ENCODE assay signal across 1 cellular context in genomic region chr1:36390411-36390810, GRCh38.
TF ChIP-seq lines count a peak whose summit lies in the region.

No MANE protein-coding gene starts in this region.

TF ChIP-seq in GM23338, 12 proteins besides CTCF, POLR2A, EP300 and RAD21 (continued from another document):
- TF ChIP-seq, protein P1, sequence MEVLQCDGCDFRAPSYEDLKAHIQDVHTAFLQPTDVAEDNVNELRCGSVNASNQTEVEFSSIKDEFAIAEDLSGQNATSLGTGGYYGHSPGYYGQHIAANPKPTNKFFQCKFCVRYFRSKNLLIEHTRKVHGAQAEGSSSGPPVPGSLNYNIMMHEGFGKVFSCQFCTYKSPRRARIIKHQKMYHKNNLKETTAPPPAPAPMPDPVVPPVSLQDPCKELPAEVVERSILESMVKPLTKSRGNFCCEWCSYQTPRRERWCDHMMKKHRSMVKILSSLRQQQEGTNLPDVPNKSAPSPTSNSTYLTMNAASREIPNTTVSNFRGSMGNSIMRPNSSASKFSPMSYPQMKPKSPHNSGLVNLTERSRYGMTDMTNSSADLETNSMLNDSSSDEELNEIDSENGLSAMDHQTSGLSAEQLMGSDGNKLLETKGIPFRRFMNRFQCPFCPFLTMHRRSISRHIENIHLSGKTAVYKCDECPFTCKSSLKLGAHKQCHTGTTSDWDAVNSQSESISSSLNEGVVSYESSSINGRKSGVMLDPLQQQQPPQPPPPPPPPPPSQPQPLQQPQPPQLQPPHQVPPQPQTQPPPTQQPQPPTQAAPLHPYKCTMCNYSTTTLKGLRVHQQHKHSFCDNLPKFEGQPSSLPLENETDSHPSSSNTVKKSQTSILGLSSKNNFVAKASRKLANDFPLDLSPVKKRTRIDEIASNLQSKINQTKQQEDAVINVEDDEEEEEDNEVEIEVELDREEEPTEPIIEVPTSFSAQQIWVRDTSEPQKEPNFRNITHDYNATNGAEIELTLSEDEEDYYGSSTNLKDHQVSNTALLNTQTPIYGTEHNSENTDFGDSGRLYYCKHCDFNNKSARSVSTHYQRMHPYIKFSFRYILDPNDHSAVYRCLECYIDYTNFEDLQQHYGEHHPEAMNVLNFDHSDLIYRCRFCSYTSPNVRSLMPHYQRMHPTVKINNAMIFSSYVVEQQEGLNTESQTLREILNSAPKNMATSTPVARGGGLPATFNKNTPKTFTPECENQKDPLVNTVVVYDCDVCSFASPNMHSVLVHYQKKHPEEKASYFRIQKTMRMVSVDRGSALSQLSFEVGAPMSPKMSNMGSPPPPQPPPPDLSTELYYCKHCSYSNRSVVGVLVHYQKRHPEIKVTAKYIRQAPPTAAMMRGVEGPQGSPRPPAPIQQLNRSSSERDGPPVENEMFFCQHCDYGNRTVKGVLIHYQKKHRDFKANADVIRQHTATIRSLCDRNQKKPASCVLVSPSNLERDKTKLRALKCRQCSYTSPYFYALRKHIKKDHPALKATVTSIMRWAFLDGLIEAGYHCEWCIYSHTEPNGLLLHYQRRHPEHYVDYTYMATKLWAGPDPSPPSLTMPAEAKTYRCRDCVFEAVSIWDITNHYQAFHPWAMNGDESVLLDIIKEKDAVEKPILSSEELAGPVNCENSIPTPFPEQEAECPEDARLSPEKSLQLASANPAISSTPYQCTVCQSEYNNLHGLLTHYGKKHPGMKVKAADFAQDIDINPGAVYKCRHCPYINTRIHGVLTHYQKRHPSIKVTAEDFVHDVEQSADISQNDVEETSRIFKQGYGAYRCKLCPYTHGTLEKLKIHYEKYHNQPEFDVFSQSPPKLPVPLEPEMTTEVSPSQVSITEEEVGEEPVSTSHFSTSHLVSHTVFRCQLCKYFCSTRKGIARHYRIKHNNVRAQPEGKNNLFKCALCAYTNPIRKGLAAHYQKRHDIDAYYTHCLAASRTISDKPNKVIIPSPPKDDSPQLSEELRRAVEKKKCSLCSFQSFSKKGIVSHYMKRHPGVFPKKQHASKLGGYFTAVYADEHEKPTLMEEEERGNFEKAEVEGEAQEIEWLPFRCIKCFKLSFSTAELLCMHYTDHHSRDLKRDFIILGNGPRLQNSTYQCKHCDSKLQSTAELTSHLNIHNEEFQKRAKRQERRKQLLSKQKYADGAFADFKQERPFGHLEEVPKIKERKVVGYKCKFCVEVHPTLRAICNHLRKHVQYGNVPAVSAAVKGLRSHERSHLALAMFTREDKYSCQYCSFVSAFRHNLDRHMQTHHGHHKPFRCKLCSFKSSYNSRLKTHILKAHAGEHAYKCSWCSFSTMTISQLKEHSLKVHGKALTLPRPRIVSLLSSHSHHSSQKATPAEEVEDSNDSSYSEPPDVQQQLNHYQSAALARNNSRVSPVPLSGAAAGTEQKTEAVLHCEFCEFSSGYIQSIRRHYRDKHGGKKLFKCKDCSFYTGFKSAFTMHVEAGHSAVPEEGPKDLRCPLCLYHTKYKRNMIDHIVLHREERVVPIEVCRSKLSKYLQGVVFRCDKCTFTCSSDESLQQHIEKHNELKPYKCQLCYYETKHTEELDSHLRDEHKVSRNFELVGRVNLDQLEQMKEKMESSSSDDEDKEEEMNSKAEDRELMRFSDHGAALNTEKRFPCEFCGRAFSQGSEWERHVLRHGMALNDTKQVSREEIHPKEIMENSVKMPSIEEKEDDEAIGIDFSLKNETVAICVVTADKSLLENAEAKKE (CRISPR knock-in tag; IDR thresholded peaks at IDR 0.05), result no peak
- TF ChIP-seq NANOG (IDR thresholded peaks at IDR 0.05; ENCODE audit: borderline replicate concordance) (no peak), CREB1 (CRISPR knock-in tag; IDR thresholded peaks at IDR 0.05; ENCODE audit: low read depth) (no peak)
